In genomic region chr1:207032528-207033017, GRCh38 we compare ENCODE assay signal across 10 cellular contexts. TPM values are rescaled to one million over a fixed set of nuclear protein-coding genes. Genes with fewer than 3 reads are reported as not detected.
DNase-seq lines count a peak whose midpoint lies in the region; ATAC-seq, FAIRE-seq and TF ChIP-seq lines count a peak whose summit lies in the region.
"Had no signal": no experiment of that assay in that cellular context is flagged by ENCODE, and none has a peak within 500 bp of the region (broad histone marks: within the 10 kb centered on the region; RNA-seq: fewer than 3 reads in every experiment).

Gene C1orf116, minus strand, starts transcription at chr1:207032756. Its CDS starts 5,158 bp downstream, at chr1:207027598.

- DNase-seq in EH (ENCODE audit: low read depth) = peak; percentile 27
- peak; percentile 31 for DNase-seq in NCI-H2107 (lab: John Stamatoyannopoulos, UW)
- DNase-seq in H1 (ENCODE audit: low read depth in 1 of 2, low spot score in 2 of 2) = peak; percentile 65 to 81
- no peak for DNase-seq in stimulated activated naive CD8-positive, alpha-beta T cell treated with anti-CD3 and anti-CD28 coated beads, Interleukin-15, amount 100 ng/mL, for 72 hours
- DNase-seq in stimulated activated naive CD4-positive, alpha-beta T cell treated with Interleukin-2 at 50 U/mL for 16 hours (lab: John Stamatoyannopoulos, UW) = no peak
- no peak for DNase-seq in activated naive CD4-positive, alpha-beta T cell treated with Interleukin-2 at 50 U/mL for 16 hours
- DNase-seq: EL; stimulated activated CD4-positive, alpha-beta T cell treated with anti-CD3 and anti-CD28 coated beads, Interleukin-1b, Interleukin-23, amount 100 ng/mL, for 48 hours had no signal

- CTCF ChIA-PET in H1 (lab: Charles Lee; ENCODE audit: partially characterized antibody) = interaction anchor here (0.6 to 6.1 kb wide), 11 partner anchors 8 to 101 kb away, joined by 3 to 40 read pairs (median 4); partner anchors contain the start of genes PFKFB2 and YOD1

- no peak within 1 kb of the TSS for H3K9ac ChIP-seq in H1 (replicated peaks in 1 of 4; ENCODE audit: extremely low read depth in 1 of 4, low read depth in 3 of 4, low read length in 3 of 4)

- no peak within 1 kb of the TSS for H3K4me3 Mint-ChIP-seq in stimulated activated naive CD8-positive, alpha-beta T cell treated with anti-CD3 and anti-CD28 coated beads, Interleukin-15, amount 100 ng/mL, for 72 hours

- H4K5ac ChIP-seq in H1 (ENCODE audit: insufficient read length, low read depth, low read length) = peak within 1 kb of the TSS; percentile 36

- TF ChIP-seq EP300 in H1 (IDR thresholded peaks at IDR 0.05; ENCODE audit: borderline replicate concordance in 1 of 2, low read depth in 2 of 2, low read length in 2 of 2) = no peak

- H4K91ac ChIP-seq in H1 (replicated peaks; ENCODE audit: insufficient read length, low read length) = peak within 1 kb of the TSS; percentile 70

- H3K27ac Mint-ChIP-seq in stimulated activated naive CD8-positive, alpha-beta T cell treated with anti-CD3 and anti-CD28 coated beads, Interleukin-15, amount 100 ng/mL, for 72 hours = no peak within 1 kb of the TSS

- H3K4me3 ChIP-seq in H1 (ENCODE audit: extremely low read depth in 1 of 4, insufficient read depth in 2 of 4, low read depth in 3 of 4, low read length in 4 of 4) (peak within 1 kb of the TSS; percentile 3 to 50 (median 29); a peak in 7 of 8 replicates), muscle layer of duodenum (ENCODE audit: low read depth in 1 of 2, low read length in 2 of 2) (peak within 1 kb of the TSS in 1 of 2 donors; percentile 58)

- no peaks in the 10 kb centered on the region for H3K9me3 Mint-ChIP-seq in stimulated activated naive CD8-positive, alpha-beta T cell treated with anti-CD3 and anti-CD28 coated beads, Interleukin-15, amount 100 ng/mL, for 72 hours

- peak; percentile 93 for FAIRE-seq in H1 (lab: Jason Lieb, UNC)

- ATAC-seq in GM19463 (IDR thresholded peaks at IDR 0.05; ENCODE audit: unreplicated experiment) = no peak
- ATAC-seq in stimulated activated naive CD8-positive, alpha-beta T cell treated with anti-CD3 and anti-CD28 coated beads, Interleukin-15, amount 100 ng/mL, for 72 hours = no peak

- H4K8ac ChIP-seq in H1 (ENCODE audit: extremely low read depth, insufficient read depth, low read length) = no peak within 1 kb of the TSS

- no peak within 1 kb of the TSS for H2BK120ac ChIP-seq in H1 (replicated peaks; ENCODE audit: low read depth, low read length)

- H3K79me2 ChIP-seq in H1 (ENCODE audit: control insufficient read depth in 1 of 2, insufficient read depth in 2 of 2, low read length in 2 of 2) = no peaks in the 10 kb centered on the region

- POLR2A ChIA-PET in H1 (lab: Charles Lee; ENCODE audit: partially characterized antibody) = interaction anchor here (0.8 to 3.2 kb wide), 7 partner anchors 8 to 25 kb away, joined by 3 to 16 read pairs (median 8); partner anchors contain the start of genes PFKFB2 and YOD1

- H4K20me1 ChIP-seq in H1 (replicated peaks in 1 of 2; ENCODE audit: control insufficient read depth in 1 of 2, insufficient read depth in 2 of 2, low read length in 2 of 2) = no peaks in the 10 kb centered on the region

- peaks cover 45% of the 10 kb centered on the region for H3K27me3 Mint-ChIP-seq in stimulated activated naive CD8-positive, alpha-beta T cell treated with anti-CD3 and anti-CD28 coated beads, Interleukin-15, amount 100 ng/mL, for 72 hours

- 0% methylated on average over 1 of the region's 1 CpG; no CpG with 5 or more reads in 1 of the 2 experiments for WGBS in H1 (ENCODE audit: extremely low coverage in 1 of 2, insufficient coverage in 1 of 2, insufficient read length in 1 of 2, insufficient replicate concordance in 2 of 2, low coverage in 1 of 2, low lambda C conversion rate in 2 of 2, missing lambda C conversion rate in 1 of 2), 2 experiments

- H2AFZ ChIP-seq in H1 (ENCODE audit: low read length) = peak within 1 kb of the TSS; percentile 91

- no peak within 1 kb of the TSS for H3K4ac ChIP-seq in H1 (replicated peaks; ENCODE audit: insufficient read length, low read depth, low read length)

- H3K4me2 ChIP-seq in H1 (ENCODE audit: insufficient read depth in 1 of 2, low read depth in 2 of 2, low read length in 2 of 2) = peak within 1 kb of the TSS; percentile 45 to 62

- no peak for TF ChIP-seq RAD21 in H1 (IDR thresholded peaks at IDR 0.05 in 1 of 2, conservative IDR thresholded peaks at IDR 0.05 in 1 of 2; ENCODE audit: low read depth in 2 of 2, low read length in 2 of 2)

- peak in 1 of 2 experiments; percentile 55; a peak in 2 of 3 replicates for TF ChIP-seq POLR2A in H1 (IDR thresholded peaks at IDR 0.05; ENCODE audit: control extremely low read depth in 1 of 2, low read depth in 2 of 2, low read length in 2 of 2)

- H3K79me1 ChIP-seq in H1 (ENCODE audit: low read depth, low read length) = no peaks in the 10 kb centered on the region

- H2BK5ac ChIP-seq in H1 (ENCODE audit: low read depth, low read length) = peak within 1 kb of the TSS; percentile 72; the same call in 1 of the 2 replicates

- no peak within 1 kb of the TSS for H3K23ac ChIP-seq in H1 (ENCODE audit: insufficient read length)

- no peak within 1 kb of the TSS for H3K14ac ChIP-seq in H1 (ENCODE audit: insufficient read length)

- peak within 1 kb of the TSS; percentile 63; the same call in 1 of the 2 replicates for H2BK20ac ChIP-seq in H1 (ENCODE audit: low read length)

- H3K23me2 ChIP-seq in H1 (ENCODE audit: low read depth, low read length) = no peaks in the 10 kb centered on the region

- H3K4me1 Mint-ChIP-seq in stimulated activated naive CD8-positive, alpha-beta T cell treated with anti-CD3 and anti-CD28 coated beads, Interleukin-15, amount 100 ng/mL, for 72 hours = no peaks in the 10 kb centered on the region

- H3K9me3 ChIP-seq in H1 (ENCODE audit: insufficient read depth in 2 of 2, low read depth in 1 of 2, low read length in 1 of 2) = no peaks in the 10 kb centered on the region
- H3K9me3 ChIP-seq in muscle layer of duodenum (ENCODE audit: control insufficient read depth in 1 of 2, low read length in 2 of 2) = no peaks in the 10 kb centered on the region

- no peak within 1 kb of the TSS; the same call in 1 of the 2 replicates for H2BK15ac ChIP-seq in H1 (ENCODE audit: low read length)

- TF ChIP-seq CTCF in H1 (IDR thresholded peaks at IDR 0.05; ENCODE audit: control extremely low read depth in 1 of 3, insufficient read depth in 1 of 3, low read depth in 1 of 3, low read length in 3 of 3) = no peak

- H2BK12ac ChIP-seq in H1 (ENCODE audit: low read depth, low read length) = peak within 1 kb of the TSS; percentile 61; the same call in 1 of the 2 replicates

- H3K4me1 ChIP-seq in H1 (replicated peaks in 1 of 4; ENCODE audit: control insufficient read depth in 3 of 4, insufficient read depth in 4 of 4, low read length in 3 of 4) = peaks cover 4 to 17% (median 12%) of the 10 kb centered on the region in 4 experiments; a peak in 6 of 7 replicates
- H3K4me1 ChIP-seq in muscle layer of duodenum (ENCODE audit: control insufficient read depth in 1 of 2, insufficient read depth in 2 of 2, low read length in 2 of 2) = no peaks in the 10 kb centered on the region

- H3K27me3 ChIP-seq in H1 (replicated peaks in 1 of 4; ENCODE audit: control insufficient read depth in 3 of 4, extremely low read depth in 1 of 4, insufficient read depth in 3 of 4, low read length in 3 of 4) (no peaks in the 10 kb centered on the region), muscle layer of duodenum (ENCODE audit: low read depth, low read length) (no peaks in the 10 kb centered on the region)

- H2AK5ac ChIP-seq in H1 (ENCODE audit: low read depth, low read length) = peak within 1 kb of the TSS; percentile 0; the same call in 1 of the 2 replicates

- H3K56ac ChIP-seq in H1 (replicated peaks; ENCODE audit: insufficient read length, low read depth, low read length) = no peak within 1 kb of the TSS

- no peak within 1 kb of the TSS; the same call in 1 of the 2 replicates for H3K18ac ChIP-seq in H1 (ENCODE audit: extremely low read depth, low read length)

- H3K27ac ChIP-seq in H1 (ENCODE audit: low read depth, low read length) = peak within 1 kb of the TSS; percentile 55; the same call in 1 of the 2 replicates
- peak within 1 kb of the TSS; percentile 86 for H3K27ac ChIP-seq in muscle layer of duodenum (ENCODE audit: low read length)

- no peaks in the 10 kb centered on the region for H3K36me3 ChIP-seq in H1 (ENCODE audit: control insufficient read depth in 2 of 4, insufficient read depth in 4 of 4, low read length in 3 of 4)
- H3K36me3 ChIP-seq in muscle layer of duodenum (ENCODE audit: control insufficient read depth in 1 of 2, insufficient read depth in 2 of 2, low read length in 2 of 2) = no peaks in the 10 kb centered on the region

TF ChIP-seq in H1, 55 proteins besides CTCF, POLR2A, EP300 and RAD21 (continues in another document):
- TF ChIP-seq SRF (IDR thresholded peaks at IDR 0.05; ENCODE audit: low read depth, low read length) (no peak), SP1 (IDR thresholded peaks at IDR 0.05; ENCODE audit: low read depth, low read length) (0 out of 2 replicates have a peak, but pooled peaks have one; percentile 48), CHD2 (IDR thresholded peaks at IDR 0.05; ENCODE audit: low read length) (0 out of 2 replicates have a peak, but pooled peaks have one; percentile 28), RXRA (IDR thresholded peaks at IDR 0.05; ENCODE audit: insufficient read depth, low read depth, low read length) (no peak), USF2 (IDR thresholded peaks at IDR 0.05; ENCODE audit: low read length) (no peak), SUZ12 (IDR thresholded peaks at IDR 0.05; ENCODE audit: low read length) (no peak), SAP30 (IDR thresholded peaks at IDR 0.05; ENCODE audit: insufficient read depth, insufficient replicate concordance, low read length) (no peak), ASH2L (IDR thresholded peaks at IDR 0.05; ENCODE audit: low read length) (peak; percentile 22), CBX5 (IDR thresholded peaks at IDR 0.05; ENCODE audit: low read depth, low read length) (no peak)

RNA-seq across cellular contexts. Expression of gene C1orf116, which starts in this region (rescaled TPM):
- 3.8 and 3.9 TPM in 2 replicates for total RNA-seq in H1 (2021; fragmentation: NEBNext Ultra II Directional; extraction: Animal tissue kit (Norgen Biotek cat#: 25700))
- 1.7 and 2.2 TPM in 2 replicates for polyA plus RNA-seq in H1 (2011; rRNA removed)
- 1.1 TPM for polyA plus RNA-seq in H1 (2011; cell fraction: cytosol; rRNA removed)
- 2.6 TPM for polyA plus RNA-seq in H1 (2011; cell fraction: nucleus; rRNA removed)
- polyA plus RNA-seq in H1 (2012, experiment 1 of 2) = 3.0 to 3.3 TPM (median 3.2 TPM) in 4 replicates
- 2.9 TPM for polyA plus RNA-seq in H1 (2012, experiment 2 of 2)
- 2.7 TPM for polyA plus RNA-seq in H1 (2013, experiment 1 of 2)
- 2.8 TPM for polyA plus RNA-seq in H1 (2013, experiment 2 of 2)
- 2.0 and 2.4 TPM in 2 replicates for polyA minus RNA-seq in H1 (2011; rRNA and poly(A)+ RNA removed)
- 1.8 TPM for polyA minus RNA-seq in H1 (2011; cell fraction: cytosol; rRNA and poly(A)+ RNA removed)
- 3.3 TPM for polyA minus RNA-seq in H1 (2011; cell fraction: nucleus; rRNA and poly(A)+ RNA removed)

Comparison
In these comparisons a context has a peak if more than half of its experiments do, and no peak if none do; other contexts are left out.
1. DNase-seq: peak in EH (single experiment), NCI-H2107 (single experiment) and H1 (2 of 2); none in stimulated activated naive CD8-positive, alpha-beta T cell treated with anti-CD3 and anti-CD28 coated beads, Interleukin-15, amount 100 ng/mL, for 72 hours (0 of 2), stimulated activated naive CD4-positive, alpha-beta T cell treated with Interleukin-2 at 50 U/mL for 16 hours (single experiment) and activated naive CD4-positive, alpha-beta T cell treated with Interleukin-2 at 50 U/mL for 16 hours (single experiment).